In genomic region chr4:101347557-101348366, GRCh38 we compare ENCODE assay signal across 8 cellular contexts. TPM values are rescaled to one million over a fixed set of nuclear protein-coding genes. Genes with fewer than 3 reads are reported as not detected.
DNase-seq lines count a peak whose midpoint lies in the region; ATAC-seq, FAIRE-seq and TF ChIP-seq lines count a peak whose summit lies in the region.

No MANE protein-coding gene starts in this region.

- CTCF ChIA-PET in naive thymus-derived CD4-positive, alpha-beta T cell (lab: Charles Lee) = interaction anchor here (0.6 to 1.4 kb wide), 3 partner anchors 21 to 161 kb away, joined by 3 to 5 read pairs (median 4); no protein-coding TSS in a partner anchor

- H3K4me1 Mint-ChIP-seq in GM23338 = peaks cover 26% of the 10 kb centered on the region
- peaks cover 23 to 40% (median 35%) of the 10 kb centered on the region in 7 donors for H3K4me1 Mint-ChIP-seq in naive thymus-derived CD4-positive, alpha-beta T cell
- peaks cover 42% of the 10 kb centered on the region for H3K4me1 Mint-ChIP-seq in stimulated activated memory B cell treated with anti-CD40 and anti-IgM and Interleukin-4, amounts not matched to agents 10 μg/mL and 1 μg/mL and 100 μg/mL, for 72 hours

- H3K36me3 ChIP-seq in DOHH2 (ENCODE audit: control insufficient read depth, low read length) = no peaks in the 10 kb centered on the region
- no peaks in the 10 kb centered on the region for H3K36me3 ChIP-seq in GM23338 (ENCODE audit: insufficient read depth)
- no peaks in the 10 kb centered on the region for H3K36me3 ChIP-seq in fibroblast of lung (ENCODE audit: control insufficient read depth, insufficient read depth, low read length)
- H3K36me3 ChIP-seq in naive thymus-derived CD4-positive, alpha-beta T cell (ENCODE audit: control insufficient read depth in 2 of 3, insufficient read depth in 3 of 3, low read length in 3 of 3) = peaks cover 0 to 13% (median 0%) of the 10 kb centered on the region in 3 experiments

- ATAC-seq in GM23338 = peak; percentile 71
- peak; percentile 92 for ATAC-seq in naive thymus-derived CD4-positive, alpha-beta T cell
- ATAC-seq in stimulated activated memory B cell treated with anti-CD40 and anti-IgM and Interleukin-4, amounts not matched to agents 10 μg/mL and 1 μg/mL and 100 μg/mL, for 72 hours = peak; percentile 91

- peaks cover 27% of the 10 kb centered on the region for H3K79me2 ChIP-seq in DOHH2 (ENCODE audit: control insufficient read depth, low read length)
- peaks cover 30% of the 10 kb centered on the region for H3K79me2 ChIP-seq in GM23338 (replicated peaks; ENCODE audit: insufficient read depth)
- H3K79me2 ChIP-seq in fibroblast of lung (ENCODE audit: control insufficient read depth, insufficient read depth, low read length) = peaks cover 35% of the 10 kb centered on the region

- H3K36me3 Mint-ChIP-seq in GM23338 (ENCODE audit: low read depth) = no peaks in the 10 kb centered on the region; the same call in 2 of the 3 replicates
- H3K36me3 Mint-ChIP-seq in naive thymus-derived CD4-positive, alpha-beta T cell = peaks cover 0 to 12% (median 0%) of the 10 kb centered on the region in 5 donors
- H3K36me3 Mint-ChIP-seq in stimulated activated memory B cell treated with anti-CD40 and anti-IgM and Interleukin-4, amounts not matched to agents 10 μg/mL and 1 μg/mL and 100 μg/mL, for 72 hours = no peaks in the 10 kb centered on the region

- H3K4me2 ChIP-seq in DOHH2 (ENCODE audit: low read length) = peak overlapping the region; percentile 97
- peak overlapping the region; percentile 97 for H3K4me2 ChIP-seq in GM23338
- peak overlapping the region; percentile 94 for H3K4me2 ChIP-seq in fibroblast of lung (ENCODE audit: extremely low read depth, insufficient read depth, low read length)

- H3K4me1 ChIP-seq in DOHH2 (ENCODE audit: control insufficient read depth, low read length) = peaks cover 48% of the 10 kb centered on the region
- H3K4me1 ChIP-seq in GM23338 (ENCODE audit: insufficient read depth) = peaks cover 16% of the 10 kb centered on the region
- peaks cover 5% of the 10 kb centered on the region for H3K4me1 ChIP-seq in fibroblast of lung (ENCODE audit: control insufficient read depth, extremely low read depth, insufficient read depth, low read length)
- peaks cover 7 to 15% of the 10 kb centered on the region in 2 donors for H3K4me1 ChIP-seq in naive thymus-derived CD4-positive, alpha-beta T cell (ENCODE audit: control insufficient read depth in 2 of 2, insufficient read depth in 2 of 2, low read length in 2 of 2)

- no peak for FAIRE-seq in RCC 7860 (lab: Jason Lieb, UNC)

- H3F3A ChIP-seq in DOHH2 (ENCODE audit: control insufficient read depth, insufficient read depth) (peaks cover 19% of the 10 kb centered on the region), GM23338 (replicated peaks; ENCODE audit: low read depth) (0 out of 2 replicates have a peak, but pooled peaks cover 3% of the 10 kb centered on the region)

- DNase-seq in GM23338 (ENCODE audit: low spot score) = peak; percentile 98
- peak; percentile 88 to 92 for DNase-seq in Kasumi-1 (lab: John Stamatoyannopoulos, UW)
- DNase-seq in RCC 7860 (ENCODE audit: low spot score) = peak; percentile 86
- peak; percentile 99 for DNase-seq in activated T-helper 1 cell treated with anti-CD3 and anti-CD28 coated beads, Interleukin-2, amount 50 U/mL, for 16 hours (ENCODE audit: low read depth in 1 of 2, low spot score in 1 of 2)
- DNase-seq in fibroblast of lung (ENCODE audit: low read depth in 2 of 2) = peak; percentile 96 to 97
- DNase-seq in naive thymus-derived CD4-positive, alpha-beta T cell = peak; percentile 95 to 99 (median 98)

- no peaks in the 10 kb centered on the region for H3K9me3 ChIP-seq in DOHH2 (ENCODE audit: control insufficient read depth, insufficient read depth, low read length)
- H3K9me3 ChIP-seq in fibroblast of lung (ENCODE audit: control insufficient read depth, insufficient read depth, low read depth, low read length) = no peaks in the 10 kb centered on the region
- H3K9me3 ChIP-seq in naive thymus-derived CD4-positive, alpha-beta T cell (ENCODE audit: control insufficient read depth in 2 of 3, low read length in 3 of 3) = no peaks in the 10 kb centered on the region

- intact Hi-C loops in naive thymus-derived CD4-positive, alpha-beta T cell (cut with micrococcal nuclease) = loop anchor here (1.0 to 10.0 kb wide), 33 partner anchors 19 to 1850 kb away; partner anchors contain the start of genes CENPE (in 2 of the 2), CISD2 (in 2 of the 2), SLC39A8 (in 2 of the 2) and BDH2 (in 1 of the 2)

- peak overlapping the region; percentile 98 for H3K4me3 ChIP-seq in DOHH2 (ENCODE audit: low read length)
- H3K4me3 ChIP-seq in GM23338 = peak overlapping the region; percentile 95
- peak overlapping the region; percentile 69 to 96 (median 88) for H3K4me3 ChIP-seq in fibroblast of lung (replicated peaks in 1 of 4; ENCODE audit: control extremely low read depth in 1 of 4, insufficient read depth in 1 of 4, low read depth in 3 of 4, low read length in 4 of 4)
- H3K4me3 ChIP-seq in naive thymus-derived CD4-positive, alpha-beta T cell (ENCODE audit: low read length) = peak overlapping the region; percentile 99

- H3K27ac ChIP-seq in DOHH2 (ENCODE audit: low read depth, low read length) = peak overlapping the region; percentile 83
- H3K27ac ChIP-seq in GM23338 (ENCODE audit: low read depth) = peak overlapping the region; percentile 95
- peak overlapping the region; percentile 96 for H3K27ac ChIP-seq in fibroblast of lung (ENCODE audit: insufficient read depth, low read length)
- H3K27ac ChIP-seq in naive thymus-derived CD4-positive, alpha-beta T cell (ENCODE audit: low read depth, low read length) = peak overlapping the region; percentile 78

- H3K9me2 ChIP-seq in DOHH2 (replicated peaks; ENCODE audit: control insufficient read depth, low read length) (no peaks in the 10 kb centered on the region), GM23338 (ENCODE audit: insufficient read depth) (no peaks in the 10 kb centered on the region)

- TF ChIP-seq CTCF in DOHH2 (IDR thresholded peaks at IDR 0.05; ENCODE audit: low read depth, low read length, poor library complexity, severe bottlenecking) (no peak), GM23338 (conservative IDR thresholded peaks at IDR 0.05; ENCODE audit: low read depth in 2 of 2) (0 out of 4 replicates have a peak, but pooled peaks of 1 of the 2 experiments have one; percentile 3), fibroblast of lung (conservative IDR thresholded peaks at IDR 0.05 in 1 of 2, IDR thresholded peaks at IDR 0.05 in 1 of 2; ENCODE audit: low read depth in 1 of 2, low read length in 2 of 2) (no peak)

- peaks cover 11% of the 10 kb centered on the region for H3K27me3 ChIP-seq in DOHH2 (ENCODE audit: control insufficient read depth, low read length)
- peaks cover 27% of the 10 kb centered on the region for H3K27me3 ChIP-seq in GM23338 (ENCODE audit: insufficient read depth)
- no peaks in the 10 kb centered on the region for H3K27me3 ChIP-seq in fibroblast of lung (ENCODE audit: control insufficient read depth, insufficient read depth, low read length)
- no peaks in the 10 kb centered on the region for H3K27me3 ChIP-seq in naive thymus-derived CD4-positive, alpha-beta T cell (ENCODE audit: control insufficient read depth in 2 of 2, insufficient read depth in 2 of 2, low read length in 2 of 2)

- peaks cover 4% of the 10 kb centered on the region; the same call in 1 of the 3 replicates for H3K9me3 Mint-ChIP-seq in GM23338
- no peaks in the 10 kb centered on the region for H3K9me3 Mint-ChIP-seq in naive thymus-derived CD4-positive, alpha-beta T cell
- H3K9me3 Mint-ChIP-seq in stimulated activated memory B cell treated with anti-CD40 and anti-IgM and Interleukin-4, amounts not matched to agents 10 μg/mL and 1 μg/mL and 100 μg/mL, for 72 hours = no peaks in the 10 kb centered on the region

- POLR2A ChIA-PET in naive thymus-derived CD4-positive, alpha-beta T cell (lab: Charles Lee) = interaction anchor here (0.5 to 2.2 kb wide), 6 partner anchors 14 to 1521 kb away, joined by 3 to 12 read pairs (median 4); partner anchors contain the start of gene CISD2

- H4K20me1 ChIP-seq in DOHH2 (ENCODE audit: control insufficient read depth, insufficient read depth, low read depth, low read length) = peaks cover 6% of the 10 kb centered on the region; the same call in 1 of the 2 replicates
- 0 out of 2 replicates have a peak, but pooled peaks cover 5% of the 10 kb centered on the region for H4K20me1 ChIP-seq in GM23338 (replicated peaks; ENCODE audit: insufficient read depth)
- H4K20me1 ChIP-seq in fibroblast of lung (ENCODE audit: control insufficient read depth, extremely low read depth, insufficient read depth, low read length) = peaks cover 3% of the 10 kb centered on the region

- H2AFZ ChIP-seq in GM23338 (peak overlapping the region; percentile 96), fibroblast of lung (ENCODE audit: low read length) (peak overlapping the region; percentile 95)

- peaks cover 17% of the 10 kb centered on the region for H3K27me3 Mint-ChIP-seq in GM23338 (ENCODE audit: insufficient read depth, low read depth, poor library complexity)
- peaks cover 5 to 63% (median 17%) of the 10 kb centered on the region in 5 donors for H3K27me3 Mint-ChIP-seq in naive thymus-derived CD4-positive, alpha-beta T cell
- no peaks in the 10 kb centered on the region for H3K27me3 Mint-ChIP-seq in stimulated activated memory B cell treated with anti-CD40 and anti-IgM and Interleukin-4, amounts not matched to agents 10 μg/mL and 1 μg/mL and 100 μg/mL, for 72 hours

- peak overlapping the region; percentile 84 for H3K9ac ChIP-seq in fibroblast of lung (ENCODE audit: insufficient read depth, low read length)

- peak overlapping the region; percentile 98 for H3K4me3 Mint-ChIP-seq in GM23338
- peak overlapping the region; percentile 93 to 99 (median 98) for H3K4me3 Mint-ChIP-seq in naive thymus-derived CD4-positive, alpha-beta T cell
- H3K4me3 Mint-ChIP-seq in stimulated activated memory B cell treated with anti-CD40 and anti-IgM and Interleukin-4, amounts not matched to agents 10 μg/mL and 1 μg/mL and 100 μg/mL, for 72 hours = peak overlapping the region; percentile 93

- H3K27ac Mint-ChIP-seq in GM23338 = peak overlapping the region; percentile 75
- H3K27ac Mint-ChIP-seq in naive thymus-derived CD4-positive, alpha-beta T cell = peak overlapping the region; percentile 86 to 96 (median 93)
- peak overlapping the region; percentile 96 for H3K27ac Mint-ChIP-seq in stimulated activated memory B cell treated with anti-CD40 and anti-IgM and Interleukin-4, amounts not matched to agents 10 μg/mL and 1 μg/mL and 100 μg/mL, for 72 hours

TF ChIP-seq in GM23338, 12 proteins besides CTCF, POLR2A, EP300 and RAD21 (continues in another document):
- no peak for TF ChIP-seq STAT1 (IDR thresholded peaks at IDR 0.05; ENCODE audit: unreplicated experiment)
- TF ChIP-seq EZH2phosphoT487 (IDR thresholded peaks at IDR 0.05; ENCODE audit: unreplicated experiment) = no peak

RNA-seq across cellular contexts. Expression of gene PPP3CA, which starts 0.4 kb away (rescaled TPM):
- total RNA-seq in GM23338 (2014; rRNA removed; shearing (Covaris generic)) = 26.8 and 27.0 TPM in 2 replicates
- 36.5 and 45.2 TPM in 2 replicates for polyA plus RNA-seq in GM23338 (2016; fragmentation: Nextera tagmentation; extraction: Ambion mirVana)
- total RNA-seq in fibroblast of lung = 49.8 and 79.3 TPM in 2 replicates
- polyA plus RNA-seq in fibroblast of lung = 59.8 and 66.4 TPM in 2 replicates
- polyA plus RNA-seq in fibroblast of lung (2012) = 49.2 and 58.5 TPM in 2 replicates
- polyA minus RNA-seq in fibroblast of lung (ENCODE audit: low replicate concordance) = 20.5 and 21.4 TPM in 2 replicates
- total RNA-seq in naive thymus-derived CD4-positive, alpha-beta T cell = 10 to 100 TPM; 14.7 to 30.9 (median 23.8) TPM
- polyA plus RNA-seq in naive thymus-derived CD4-positive, alpha-beta T cell = 1 to 10 TPM; 2.9 to 5.6 TPM

Comparison
In these comparisons a context has a peak if more than half of its experiments do, and no peak if none do; other contexts are left out.
1. Peak in every context shown above with its lines: DNase-seq, ATAC-seq, H3K4me3 ChIP-seq and H3K27ac ChIP-seq.